Comparison of ENCODE assay signal across 20 cellular contexts in the genomic region with DNA sequence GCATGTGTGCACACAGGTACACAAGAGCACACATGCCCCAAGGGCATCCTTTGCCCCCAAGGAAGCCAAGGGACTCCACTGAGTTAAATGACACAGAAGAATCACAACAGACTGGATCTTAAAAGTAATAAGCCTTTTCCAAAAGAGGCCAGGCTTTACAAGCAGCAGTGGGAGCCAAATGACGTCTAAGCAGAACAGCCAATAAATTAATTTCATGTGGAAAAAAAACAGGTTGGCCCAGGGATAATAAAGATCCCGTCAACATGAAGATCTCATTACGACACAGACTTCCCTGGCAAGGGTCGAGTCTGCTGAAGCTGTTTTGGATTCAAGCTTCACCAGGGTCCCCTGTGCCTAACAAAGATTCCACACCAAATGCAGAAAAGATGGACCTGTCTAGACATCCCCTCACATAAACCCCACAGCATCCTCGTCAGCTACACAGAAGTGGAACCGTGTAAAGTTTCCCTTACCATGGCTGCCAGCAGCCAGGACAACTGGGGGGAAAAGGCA.
"Had no signal": no experiment of that assay in that cellular context is flagged by ENCODE, and none has a peak within 500 bp of the region (broad histone marks: within the 10 kb centered on the region; RNA-seq: fewer than 3 reads in every experiment).

No MANE protein-coding gene starts in this region.

- H3K4me3 ChIP-seq: coronary artery, dorsolateral prefrontal cortex, gastrocnemius medialis, sigmoid colon, skin epidermis, tibial artery, upper lobe of right lung had no signal

- FAIRE-seq: kidney had no signal

- ATAC-seq: esophagus mucosa; gastrocnemius medialis; left cardiac atrium; left ventricle myocardium superior; naive thymus-derived CD4-positive, alpha-beta T cell; upper lobe of right lung had no signal

- DNase-seq: central memory CD4-positive, alpha-beta T cell; dorsolateral prefrontal cortex; effector CD8-positive, alpha-beta T cell; gastrocnemius medialis; glutamatergic neuron; kidney; left cardiac atrium; left ventricle myocardium superior; mesendoderm; naive thymus-derived CD4-positive, alpha-beta T cell; sigmoid colon; stimulated activated CD4-positive, alpha-beta T cell treated with anti-CD3 and anti-CD28 coated beads, Interleukin-12 subunit alpha, Interleukin-12 subunit beta, amount 100 ng/mL, for 4 hours; stimulated activated CD4-positive, alpha-beta T cell treated with anti-CD3 and anti-CD28 coated beads, Interleukin-2, amount 100 ng/mL, for 48 hours; stimulated activated naive CD4-positive, alpha-beta T cell treated with Interleukin-2 at 50 U/mL for 16 hours; tibial artery; upper lobe of right lung had no signal

- H3K27me3 ChIP-seq: gastrocnemius medialis, neutrophil, sigmoid colon, tibial artery, upper lobe of right lung had no signal

- H3K36me3 Mint-ChIP-seq: naive thymus-derived CD4-positive, alpha-beta T cell had no signal

- H3K27ac ChIP-seq: coronary artery, dorsolateral prefrontal cortex, gastrocnemius medialis, neutrophil, tibial artery, upper lobe of right lung had no signal

- H3K9me3 ChIP-seq: gastrocnemius medialis, neutrophil, sigmoid colon, tibial artery, upper lobe of right lung had no signal

- H3K27ac Mint-ChIP-seq: naive thymus-derived CD4-positive, alpha-beta T cell had no signal

- H3K36me3 ChIP-seq: gastrocnemius medialis, neutrophil, sigmoid colon, tibial artery, upper lobe of right lung had no signal

- H3K4me3 Mint-ChIP-seq: naive thymus-derived CD4-positive, alpha-beta T cell had no signal

- H3K4me1 Mint-ChIP-seq: naive thymus-derived CD4-positive, alpha-beta T cell had no signal

- H3K4me1 ChIP-seq: gastrocnemius medialis, tibial artery, upper lobe of right lung had no signal
